ENCODE assay signal across 8 cellular contexts in genomic region chr18:48578289-48578688, GRCh38.
"Had no signal": no experiment of that assay in that cellular context is flagged by ENCODE, and none has a peak within 500 bp of the region (broad histone marks: within the 10 kb centered on the region; RNA-seq: fewer than 3 reads in every experiment).

No MANE protein-coding gene starts in this region.

- H2AFZ ChIP-seq: GM23248 had no signal

- H3K9me3 ChIP-seq: HAP-1 had no signal

- FAIRE-seq: HTR-8/SVneo, K562 had no signal

- H3K4me1 ChIP-seq: HAP-1 had no signal

- H3K27ac ChIP-seq: GM23248 had no signal

- H3K9ac ChIP-seq: GM23248 had no signal

- H3K4me3 ChIP-seq: GM23248, HAP-1, K562 had no signal

- DNase-seq: GM23248, GOT3, H7, IMR-90 had no signal

- H3K36me3 ChIP-seq: HAP-1 had no signal

- ATAC-seq: HCT116, K562 had no signal
